In genomic region chr20:10982692-10983091, GRCh38 we compare ENCODE assay signal across 1 cellular context.
TF ChIP-seq lines count a peak whose summit lies in the region.

No MANE protein-coding gene starts in this region.

TF ChIP-seq in GM23338, 12 proteins besides CTCF, POLR2A, EP300 and RAD21 (continued from another document):
- no peak for TF ChIP-seq ETS1 (IDR thresholded peaks at IDR 0.05)
- no peak for TF ChIP-seq ZNF114 (CRISPR knock-in tag; IDR thresholded peaks at IDR 0.05)
- TF ChIP-seq JUNB (IDR thresholded peaks at IDR 0.05; ENCODE audit: unreplicated experiment), result no peak
